8 cellular contexts compared by ENCODE assay signal in genomic region chr16:30657866-30658730, GRCh38. TPM values are rescaled to one million over a fixed set of nuclear protein-coding genes. Genes with fewer than 3 reads are reported as not detected.
DNase-seq lines count a peak whose midpoint lies in the region; ATAC-seq and TF ChIP-seq lines count a peak whose summit lies in the region.

FBRS (plus strand) TSS chr16:30658431; CDS start chr16:30659519, 1,088 bp downstream.

- intact Hi-C loops in activated CD4-positive, alpha-beta memory T cell treated with anti-CD3 and anti-CD28 coated beads for 36 hours (cut with micrococcal nuclease): loop anchor here (1.0 to 10.0 kb wide), 13 partner anchors 8 to 799 kb away; partner anchors contain the start of genes ALDOA, ARMC5, CFAP119 and PHKG2
- intact Hi-C loops in dorsolateral prefrontal cortex (cut with DNase I) (loop anchor here (1.0 to 5.0 kb wide), 7 partner anchors 8 to 846 kb away; partner anchors contain the start of genes PRR14 (in 2 of the 2), FBXL19 (in 1 of the 2), PRRT2 (in 1 of the 2) and ZNF688 (in 1 of the 2)), right lobe of liver (cut with DNase I) (no loop called here)

- CTCF ChIA-PET in activated CD4-positive, alpha-beta memory T cell treated with anti-CD3 and anti-CD28 coated beads for 36 hours (lab: Charles Lee): interaction anchor here (0.7 to 4.7 kb wide), 10 partner anchors 7 to 228 kb away, joined by 3 to 86 read pairs (median 6); partner anchors contain the start of genes DCTPP1, PRR14 and ZNF785

- H3K27me3 ChIP-seq in dorsolateral prefrontal cortex: no peaks in the 10 kb centered on the region
- no peaks in the 10 kb centered on the region for H3K27me3 ChIP-seq in right lobe of liver

- ATAC-seq in GM19395 (IDR thresholded peaks at IDR 0.05; ENCODE audit: unreplicated experiment) (peak; percentile 69), HG03571 (IDR thresholded peaks at IDR 0.05; ENCODE audit: unreplicated experiment) (peak; percentile 60), right lobe of liver (peak; percentile 83 to 90 (median 85))

- DNase-seq in CD1c-positive myeloid dendritic cell (ENCODE audit: extremely low spot score) (peak; percentile 100), NCI-H82 (lab: John Stamatoyannopoulos, UW) (peak; percentile 100), dorsolateral prefrontal cortex (peak; percentile 99 to 100 (median 100)), right lobe of liver (peak; percentile 100)
- peak; percentile 100 for DNase-seq in activated CD4-positive, alpha-beta memory T cell treated with anti-CD3 and anti-CD28 coated beads for 36 hours
- peak; percentile 99 to 100 for DNase-seq in stimulated activated CD4-positive, alpha-beta T cell treated with anti-CD3 and anti-CD28 coated beads, Interleukin-4, amount 100 ng/mL, for 48 hours (ENCODE audit: low read depth in 2 of 2)

- peaks cover 38% of the 10 kb centered on the region for H3K4me1 Mint-ChIP-seq in activated CD4-positive, alpha-beta memory T cell treated with anti-CD3 and anti-CD28 coated beads for 36 hours (ENCODE audit: low read depth)

- peaks cover 0 to 59% (median 27%) of the 10 kb centered on the region in 4 donors for H3K36me3 ChIP-seq in right lobe of liver

- 1% methylated on average over 36 of the region's 86 CpGs for WGBS in right lobe of liver (ENCODE audit: insufficient coverage, low coverage, low lambda C conversion rate, missing lambda C conversion rate)

- H3K36me3 Mint-ChIP-seq in activated CD4-positive, alpha-beta memory T cell treated with anti-CD3 and anti-CD28 coated beads for 36 hours: peaks cover 47% of the 10 kb centered on the region

- peak; percentile 57 to 96 (median 88) for TF ChIP-seq CTCF in dorsolateral prefrontal cortex (IDR thresholded peaks at IDR 0.05 in 54 of 56, conservative IDR thresholded peaks at IDR 0.05 in 2 of 56; ENCODE audit: low read depth in 1 of 56, partially characterized antibody in 56 of 56)
- peak; percentile 80 to 98 (median 96) for TF ChIP-seq CTCF in right lobe of liver (IDR thresholded peaks at IDR 0.05)

- peak; percentile 89 for TF ChIP-seq POLR2A in right lobe of liver (IDR thresholded peaks at IDR 0.05)

- H3K4me3 Mint-ChIP-seq in activated CD4-positive, alpha-beta memory T cell treated with anti-CD3 and anti-CD28 coated beads for 36 hours: peak within 1 kb of the TSS; percentile 96

- H3K27me3 Mint-ChIP-seq in activated CD4-positive, alpha-beta memory T cell treated with anti-CD3 and anti-CD28 coated beads for 36 hours: no peaks in the 10 kb centered on the region

- no peaks in the 10 kb centered on the region for H3K9me3 Mint-ChIP-seq in activated CD4-positive, alpha-beta memory T cell treated with anti-CD3 and anti-CD28 coated beads for 36 hours

- POLR2A ChIA-PET in activated CD4-positive, alpha-beta memory T cell treated with anti-CD3 and anti-CD28 coated beads for 36 hours (lab: Charles Lee): interaction anchor here (0.5 to 3.1 kb wide), 13 partner anchors 8 to 593 kb away, joined by 3 to 17 read pairs (median 4); partner anchors contain the start of genes ALDOA, DCTPP1, PRR14 and SRCAP

- H3K4me1 ChIP-seq in right lobe of liver: peaks cover 0 to 29% (median 10%) of the 10 kb centered on the region in 4 donors

- peak within 1 kb of the TSS; percentile 93 to 100 (median 100) for H3K27ac ChIP-seq in dorsolateral prefrontal cortex
- H3K27ac ChIP-seq in right lobe of liver: peak within 1 kb of the TSS; percentile 98 to 99 (median 99)

- H3K4me3 ChIP-seq in dorsolateral prefrontal cortex (peak within 1 kb of the TSS; percentile 63 to 97 (median 88)), right lobe of liver (peak within 1 kb of the TSS; percentile 50 to 91 (median 91))

- peak within 1 kb of the TSS; percentile 100 for H3K27ac Mint-ChIP-seq in activated CD4-positive, alpha-beta memory T cell treated with anti-CD3 and anti-CD28 coated beads for 36 hours

- H3K9me3 ChIP-seq in right lobe of liver: no peaks in the 10 kb centered on the region

RNA-seq across cellular contexts. Expression of gene FBRS, which starts in this region (rescaled TPM):
- total RNA-seq in activated CD4-positive, alpha-beta memory T cell treated with anti-CD3 and anti-CD28 coated beads for 36 hours: 10 to 100 TPM; 91.8 to 95.6 TPM
- total RNA-seq in dorsolateral prefrontal cortex: 10 to 100 TPM; 39.8 to 86.3 (median 56.3) TPM
- total RNA-seq in right lobe of liver: 10 to 100 TPM; 13.0 to 26.2 (median 20.9) TPM

Comparison
In these comparisons a context has a peak if more than half of its experiments do, and no peak if none do; other contexts are left out.
1. Peak in every context shown above with its lines: DNase-seq, ATAC-seq, H3K4me3 ChIP-seq and H3K27ac ChIP-seq.
2. intact Hi-C loops: an anchor here in activated CD4-positive, alpha-beta memory T cell treated with anti-CD3 and anti-CD28 coated beads for 36 hours (1.0 to 10.0 kb wide) and dorsolateral prefrontal cortex (1.0 to 5.0 kb wide); none called in right lobe of liver.